ENCODE assay signal across 16 cellular contexts in genomic region chr16:77277141-77277540, GRCh38.
"Had no signal": no experiment of that assay in that cellular context is flagged by ENCODE, and none has a peak within 500 bp of the region (broad histone marks: within the 10 kb centered on the region; RNA-seq: fewer than 3 reads in every experiment).

No MANE protein-coding gene starts in this region.

- H3K27ac ChIP-seq: gastrocnemius medialis, pancreas, prostate gland, sigmoid colon, stomach had no signal

- H3K27me3 ChIP-seq: gastrocnemius medialis, sigmoid colon had no signal

- ATAC-seq: esophagus mucosa, gastrocnemius medialis, left lobe of liver, pancreas had no signal

- DNase-seq: effector memory CD4-positive, alpha-beta T cell; gastrocnemius medialis; islet precursor cell; mammary epithelial cell; naive B cell; occipital lobe; pancreas; sigmoid colon; small intestine; stimulated activated CD4-positive, alpha-beta T cell treated with anti-CD3 and anti-CD28 coated beads, Interleukin-12 subunit alpha, Interleukin-12 subunit beta, amount 100 ng/mL, for 4 hours; stimulated activated naive CD4-positive, alpha-beta T cell; stomach; trophoblast cell had no signal

- H3K4me1 ChIP-seq: gastrocnemius medialis, pancreas, prostate gland, sigmoid colon, stomach had no signal

- H3K36me3 ChIP-seq: gastrocnemius medialis, pancreas, prostate gland, sigmoid colon, stomach had no signal

- H3K9me3 ChIP-seq: gastrocnemius medialis, pancreas, prostate gland, sigmoid colon, stomach had no signal

- H3K4me3 ChIP-seq: gastrocnemius medialis, pancreas, prostate gland, sigmoid colon, stomach had no signal
